Comparison of ENCODE assay signal across 8 cellular contexts in genomic region chr15:29269485-29270168, GRCh38. TPM values are rescaled to one million over a fixed set of nuclear protein-coding genes. Genes with fewer than 3 reads are reported as not detected.
A peak's percentile ranks its signal among the peaks of the same experiment; 100 is the strongest.
DNase-seq lines count a peak whose midpoint lies in the region; ATAC-seq and TF ChIP-seq lines count a peak whose summit lies in the region.

Gene NSMCE3, minus strand, starts transcription at chr15:29269822. Its CDS starts 117 bp downstream, at chr15:29269705.

- ATAC-seq in HG03175 (IDR thresholded peaks at IDR 0.05; ENCODE audit: unreplicated experiment) = peak; percentile 89
- peak; percentile 94 for ATAC-seq in activated CD4-positive, CD25-positive, alpha-beta regulatory T cell treated with anti-CD3 and anti-CD28 coated beads, Interleukin-2, amount 50 U/mL, for 24 hours

- DNase-seq in AG08396 (ENCODE audit: low spot score) (peak; percentile 95), NCI-H345 (lab: John Stamatoyannopoulos, UW) (peak; percentile 87), cerebellar nuclear complex (lab: John Stamatoyannopoulos, UW) (peak; percentile 7 to 75), kidney epithelial cell (ENCODE audit: low read depth) (peak; percentile 60)
- DNase-seq in stimulated activated CD4-positive, alpha-beta T cell treated with anti-CD3 and anti-CD28 coated beads, Interleukin-15, amount 100 ng/mL, for 24 hours = peak; percentile 93

- no peak for TF ChIP-seq CTCF in kidney epithelial cell (IDR thresholded peaks at IDR 0.05; ENCODE audit: insufficient read depth, low read length, poor library complexity, severe bottlenecking)

- TF ChIP-seq POLR2A in GM18951 (IDR thresholded peaks at IDR 0.05; ENCODE audit: extremely low read depth, insufficient read depth, insufficient read length) = peak; percentile 95

- no peaks in the 10 kb centered on the region for H3K27me3 ChIP-seq in kidney epithelial cell (ENCODE audit: control insufficient read depth, insufficient read depth, low read length)

- no peaks in the 10 kb centered on the region for H3K36me3 ChIP-seq in kidney epithelial cell (ENCODE audit: control insufficient read depth, insufficient read depth, low read length)

- in situ Hi-C loops in GM18951 (cut with MboI; ENCODE audit: low sequenced_read_pairs, unreplicated experiment) = no loop called here

- H3K4me3 ChIP-seq in kidney epithelial cell (ENCODE audit: low read depth, low read length) = peak within 1 kb of the TSS; percentile 78

RNA-seq across cellular contexts. Expression of gene NSMCE3, which starts in this region (rescaled TPM):
- 17.8 and 18.3 TPM in 2 replicates for total RNA-seq in kidney epithelial cell

Comparison
In these comparisons a context has a peak if more than half of its experiments do, and no peak if none do; other contexts are left out.
1. Peak in every context shown above with its lines: DNase-seq, ATAC-seq and H3K4me3 ChIP-seq.
2. DNase-seq: peak in every context shown above with its lines; median percentile 95 in AG08396; 93 in stimulated activated CD4-positive, alpha-beta T cell treated with anti-CD3 and anti-CD28 coated beads, Interleukin-15, amount 100 ng/mL, for 24 hours; 87 in NCI-H345; 60 in kidney epithelial cell; 41 in cerebellar nuclear complex.